In the genomic region with DNA sequence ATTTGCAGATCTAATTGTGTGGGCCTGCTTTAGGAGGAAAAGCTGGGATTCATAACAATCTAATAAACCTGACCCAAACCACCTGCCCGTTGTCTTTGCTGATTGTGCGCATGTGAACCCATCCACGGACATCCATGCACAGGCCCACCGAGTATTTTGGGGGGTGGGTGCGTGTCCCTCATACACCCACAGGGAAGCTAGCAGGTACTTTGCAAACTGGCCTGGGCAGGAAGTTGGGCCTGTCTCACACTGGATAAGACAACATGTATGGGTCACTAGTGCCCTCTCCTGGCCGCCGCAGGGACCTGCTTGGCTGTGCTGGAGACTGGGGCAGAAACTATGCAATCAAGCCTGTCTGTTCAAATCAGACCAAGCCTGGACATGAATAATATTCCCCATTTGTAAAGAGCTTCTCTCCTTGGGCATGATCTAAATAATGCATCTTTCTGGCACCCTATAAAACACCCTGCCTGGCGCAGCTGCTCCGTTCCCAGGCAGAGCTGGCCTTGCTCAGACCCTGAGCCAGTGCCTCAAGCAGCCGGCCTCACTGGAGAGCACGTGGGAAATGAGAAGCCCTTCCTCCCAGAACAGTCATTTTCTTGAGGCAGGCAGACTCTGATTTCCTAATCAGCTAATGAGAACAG, we compare ENCODE assay signal across 8 cellular contexts. TPM values are rescaled to one million over a fixed set of nuclear protein-coding genes. Genes with fewer than 3 reads are reported as not detected.
DNase-seq lines count a peak whose midpoint lies in the region; TF ChIP-seq lines count a peak whose summit lies in the region.

No MANE protein-coding gene starts in this region.

- H3K4me3 ChIP-seq in SK-N-MC (no peak overlapping the region), tibial artery (no peak overlapping the region)

- H3K36me3 ChIP-seq in SK-N-MC (ENCODE audit: insufficient read depth, low read length) (no peaks in the 10 kb centered on the region), tibial artery (peaks cover 0 to 47% (median 0%) of the 10 kb centered on the region in 3 donors)

- intact Hi-C loops in tibial artery (cut with DNase I; ENCODE audit: low total_unique reads), result loop anchor here (5.0 kb wide), 1 partner anchor 241 kb away; no protein-coding TSS in a partner anchor

- peak; percentile 95 for TF ChIP-seq CTCF in LNCAP (IDR thresholded peaks at IDR 0.05)
- peak; percentile 92 for TF ChIP-seq CTCF in tibial artery (IDR thresholded peaks at IDR 0.05)

- no peaks in the 10 kb centered on the region for H3K27me3 ChIP-seq in tibial artery

- H3K4me1 ChIP-seq in tibial artery, result peaks cover 0 to 19% (median 16%) of the 10 kb centered on the region in 4 donors

- H3K9me3 ChIP-seq in SK-N-MC (ENCODE audit: low read depth, low read length) (no peaks in the 10 kb centered on the region), tibial artery (no peaks in the 10 kb centered on the region)

- H3K27ac ChIP-seq in SK-N-MC, result no peak overlapping the region
- peak overlapping the region; percentile 64 to 76 for H3K27ac ChIP-seq in tibial artery

- no peak overlapping the region for H3K9ac ChIP-seq in SK-N-MC (ENCODE audit: insufficient read length)

- DNase-seq in GM03348 (ENCODE audit: low spot score) (peak; percentile 90), H4 (ENCODE audit: low spot score) (peak; percentile 71), SK-N-MC (ENCODE audit: low read depth, low spot score) (peak; percentile 37), glomerular visceral epithelial cell (ENCODE audit: extremely low spot score) (peak; percentile 80), pons (ENCODE audit: low spot score) (peak; percentile 81), tibial artery (peak; percentile 91 to 93)
- DNase-seq in activated naive CD4-positive, alpha-beta T cell treated with Interleukin-2 at 50 U/mL for 16 hours, result peak; percentile 81

RNA-seq across cellular contexts. Expression of a gene that starts 15.8 kb away (rescaled TPM):
- 3.6 and 4.4 TPM in 2 replicates for total RNA-seq in H4 (2014; rRNA removed; shearing (Covaris generic))

Comparison
In these comparisons a context has a peak if more than half of its experiments do, and no peak if none do; other contexts are left out.
1. DNase-seq: peak in every context shown above with its lines; median percentile 92 in tibial artery; 90 in GM03348; 81 in activated naive CD4-positive, alpha-beta T cell treated with Interleukin-2 at 50 U/mL for 16 hours; 81 in pons; 80 in glomerular visceral epithelial cell; 71 in H4; 37 in SK-N-MC.